ENCODE assay signal across 10 cellular contexts in genomic region chr21:31781737-31782136, GRCh38. TPM values are rescaled to one million over a fixed set of nuclear protein-coding genes. Genes with fewer than 3 reads are reported as not detected.
A peak's percentile ranks its signal among the peaks of the same experiment; 100 is the strongest.
DNase-seq lines count a peak whose midpoint lies in the region; ATAC-seq and TF ChIP-seq lines count a peak whose summit lies in the region.
"Had no signal": no experiment of that assay in that cellular context is flagged by ENCODE, and none has a peak within 500 bp of the region (broad histone marks: within the 10 kb centered on the region; RNA-seq: fewer than 3 reads in every experiment).

No MANE protein-coding gene starts in this region.

- H2AFZ ChIP-seq in GM23338 = no peak overlapping the region

- no peaks in the 10 kb centered on the region for H4K20me1 ChIP-seq in GM23338 (replicated peaks; ENCODE audit: insufficient read depth)
- H4K20me1 ChIP-seq: BLaER1 treated with 17β-estradiol and CSF1 and Interleukin-3, amounts not matched to agents 10 nM and 100 nM had no signal

- H3K4me3 ChIP-seq in thyroid gland (replicated peaks in 1 of 3) (no peak overlapping the region), GM23338 (no peak overlapping the region)
- H3K4me3 ChIP-seq: BLaER1 treated with 17β-estradiol and CSF1 and Interleukin-3, amounts not matched to agents 10 nM and 100 nM had no signal

- no peak for TF ChIP-seq POLR2A in thyroid gland (IDR thresholded peaks at IDR 0.05)

- no peaks in the 10 kb centered on the region for H3K79me2 ChIP-seq in GM23338 (replicated peaks; ENCODE audit: insufficient read depth)

- H3K36me3 ChIP-seq in thyroid gland = no peaks in the 10 kb centered on the region
- no peaks in the 10 kb centered on the region for H3K36me3 ChIP-seq in GM23338 (ENCODE audit: insufficient read depth)
- H3K36me3 ChIP-seq: BLaER1 treated with 17β-estradiol and CSF1 and Interleukin-3, amounts not matched to agents 10 nM and 100 nM had no signal

- no peaks in the 10 kb centered on the region for H3F3A ChIP-seq in GM23338 (replicated peaks; ENCODE audit: low read depth)

- H3K27me3 ChIP-seq in foreskin keratinocyte (no peaks in the 10 kb centered on the region), thyroid gland (no peaks in the 10 kb centered on the region), GM23338 (ENCODE audit: insufficient read depth) (no peaks in the 10 kb centered on the region)
- H3K27me3 ChIP-seq: BLaER1 treated with 17β-estradiol and CSF1 and Interleukin-3, amounts not matched to agents 10 nM and 100 nM had no signal

- no peaks in the 10 kb centered on the region for H3K9me2 ChIP-seq in GM23338 (ENCODE audit: insufficient read depth)

- WGBS in thyroid gland, 2 donors = 8 to 11% methylated on average over 3 of the region's 3 CpGs

- H3K36me3 Mint-ChIP-seq in activated CD4-positive, alpha-beta T cell treated with anti-CD3 and anti-CD28 coated beads, Interleukin-2, amount 10 ng/mL, durations not matched to agents 24 days and 14 days (ENCODE audit: low read depth) = peaks cover 2% of the 10 kb centered on the region
- peaks cover 3% of the 10 kb centered on the region; the same call in 2 of the 3 replicates for H3K36me3 Mint-ChIP-seq in GM23338 (ENCODE audit: low read depth)
- H3K36me3 Mint-ChIP-seq: activated naive CD4-positive, alpha-beta T cell treated with anti-CD3 and anti-CD28 coated beads, Interleukin-2, amount 50 U/mL, for 72 hours had no signal

- peaks cover 4% of the 10 kb centered on the region for H3K27me3 Mint-ChIP-seq in activated CD4-positive, alpha-beta T cell treated with anti-CD3 and anti-CD28 coated beads, Interleukin-2, amount 10 ng/mL, durations not matched to agents 24 days and 14 days
- peaks cover 3% of the 10 kb centered on the region for H3K27me3 Mint-ChIP-seq in GM23338 (ENCODE audit: insufficient read depth, low read depth, poor library complexity)

- H3K9me3 ChIP-seq in thyroid gland = no peaks in the 10 kb centered on the region
- H3K9me3 ChIP-seq: BLaER1 treated with 17β-estradiol and CSF1 and Interleukin-3, amounts not matched to agents 10 nM and 100 nM had no signal

- ATAC-seq in foreskin keratinocyte (peak; percentile 13), GM23338 (no peak)
- ATAC-seq: activated naive CD4-positive, alpha-beta T cell treated with anti-CD3 and anti-CD28 coated beads, Interleukin-2, amount 50 U/mL, for 72 hours had no signal

- peaks cover 2% of the 10 kb centered on the region for H3K4me1 Mint-ChIP-seq in activated CD4-positive, alpha-beta T cell treated with anti-CD3 and anti-CD28 coated beads, Interleukin-2, amount 10 ng/mL, durations not matched to agents 24 days and 14 days
- H3K4me1 Mint-ChIP-seq in GM23338 = no peaks in the 10 kb centered on the region

- H3K27ac ChIP-seq in foreskin keratinocyte (no peak overlapping the region), thyroid gland (no peak overlapping the region), GM23338 (ENCODE audit: low read depth) (no peak overlapping the region)
- H3K27ac ChIP-seq: BLaER1 treated with 17β-estradiol and CSF1 and Interleukin-3, amounts not matched to agents 10 nM and 100 nM had no signal

- no peak overlapping the region for H3K4me3 Mint-ChIP-seq in activated CD4-positive, alpha-beta T cell treated with anti-CD3 and anti-CD28 coated beads, Interleukin-2, amount 10 ng/mL, durations not matched to agents 24 days and 14 days
- no peak overlapping the region; the same call in 2 of the 3 replicates for H3K4me3 Mint-ChIP-seq in GM23338

- peak; percentile 75 to 79 for DNase-seq in NCI-H524 (lab: John Stamatoyannopoulos, UW)
- DNase-seq in NCI-H524 treated with DMSO at 0.1 percent for 48 hours (lab: John Stamatoyannopoulos, UW) = no peak
- peak; percentile 86 for DNase-seq in NCI-H345 (lab: John Stamatoyannopoulos, UW)
- peak in 1 of 2 donors; percentile 39 for DNase-seq in foreskin keratinocyte
- DNase-seq in thyroid gland = peak; percentile 26 to 34
- DNase-seq in activated CD4-positive, alpha-beta T cell treated with anti-CD3 and anti-CD28 coated beads, Interleukin-2, amount 10 ng/mL, durations not matched to agents 24 days and 14 days = no peak
- DNase-seq in SW 1271 (lab: John Stamatoyannopoulos, UW) = no peak
- DNase-seq in GM23338 (ENCODE audit: low spot score) = no peak

- intact Hi-C loops in thyroid gland (cut with DNase I) = loop anchor here (10.0 kb wide), 2 partner anchors 93 to 473 kb away; partner anchors contain the start of gene HUNK
- intact Hi-C loops in activated CD4-positive, alpha-beta T cell treated with anti-CD3 and anti-CD28 coated beads, Interleukin-2, amount 10 ng/mL, durations not matched to agents 24 days and 14 days (cut with micrococcal nuclease) = no loop called here

- H3K4me1 ChIP-seq in foreskin keratinocyte (no peaks in the 10 kb centered on the region), thyroid gland (peaks cover 4 to 7% of the 10 kb centered on the region in 2 donors), GM23338 (ENCODE audit: insufficient read depth) (no peaks in the 10 kb centered on the region)

- no peak overlapping the region for H3K27ac Mint-ChIP-seq in activated CD4-positive, alpha-beta T cell treated with anti-CD3 and anti-CD28 coated beads, Interleukin-2, amount 10 ng/mL, durations not matched to agents 24 days and 14 days
- no peak overlapping the region for H3K27ac Mint-ChIP-seq in GM23338
- H3K27ac Mint-ChIP-seq: activated naive CD4-positive, alpha-beta T cell treated with anti-CD3 and anti-CD28 coated beads, Interleukin-2, amount 50 U/mL, for 72 hours had no signal

- TF ChIP-seq CTCF in foreskin keratinocyte (conservative IDR thresholded peaks at IDR 0.05) (no peak), thyroid gland (IDR thresholded peaks at IDR 0.05) (no peak), GM23338 (conservative IDR thresholded peaks at IDR 0.05; ENCODE audit: low read depth in 2 of 2) (no peak)

- H3K9me3 Mint-ChIP-seq in activated CD4-positive, alpha-beta T cell treated with anti-CD3 and anti-CD28 coated beads, Interleukin-2, amount 10 ng/mL, durations not matched to agents 24 days and 14 days = no peaks in the 10 kb centered on the region
- H3K9me3 Mint-ChIP-seq in GM23338 = peaks cover 6% of the 10 kb centered on the region; the same call in 2 of the 3 replicates
- H3K9me3 Mint-ChIP-seq: activated naive CD4-positive, alpha-beta T cell treated with anti-CD3 and anti-CD28 coated beads, Interleukin-2, amount 50 U/mL, for 72 hours had no signal

- no peak overlapping the region for H3K4me2 ChIP-seq in GM23338

RNA-seq across cellular contexts. Expression of gene SCAF4, which starts 49.8 kb away (rescaled TPM):
- total RNA-seq in foreskin keratinocyte (17.1 and 18.7 TPM in 2 replicates), thyroid gland (10 to 100 TPM; 13.0 to 27.4 (median 18.7) TPM)
- polyA plus RNA-seq in foreskin keratinocyte (8.9 and 11.4 TPM in 2 replicates), GM23338 (2016; fragmentation: Nextera tagmentation; extraction: Ambion mirVana) (42.1 and 45.8 TPM in 2 replicates)
- total RNA-seq in activated CD4-positive, alpha-beta T cell treated with anti-CD3 and anti-CD28 coated beads, Interleukin-2, amount 10 ng/mL, durations not matched to agents 24 days and 14 days = 65.4 and 65.7 TPM in 2 replicates
- total RNA-seq in GM23338 (2014; rRNA removed; shearing (Covaris generic)) = 29.7 and 35.2 TPM in 2 replicates

Comparison
In these comparisons a context has a peak if more than half of its experiments do, and no peak if none do; other contexts are left out.
1. DNase-seq: peak in NCI-H524 (2 of 2), NCI-H345 (single experiment) and thyroid gland (2 of 2); none in NCI-H524 treated with DMSO at 0.1 percent for 48 hours (single experiment), activated CD4-positive, alpha-beta T cell treated with anti-CD3 and anti-CD28 coated beads, Interleukin-2, amount 10 ng/mL, durations not matched to agents 24 days and 14 days (single experiment), SW 1271 (0 of 2) and GM23338 (single experiment).